In the genomic region with DNA sequence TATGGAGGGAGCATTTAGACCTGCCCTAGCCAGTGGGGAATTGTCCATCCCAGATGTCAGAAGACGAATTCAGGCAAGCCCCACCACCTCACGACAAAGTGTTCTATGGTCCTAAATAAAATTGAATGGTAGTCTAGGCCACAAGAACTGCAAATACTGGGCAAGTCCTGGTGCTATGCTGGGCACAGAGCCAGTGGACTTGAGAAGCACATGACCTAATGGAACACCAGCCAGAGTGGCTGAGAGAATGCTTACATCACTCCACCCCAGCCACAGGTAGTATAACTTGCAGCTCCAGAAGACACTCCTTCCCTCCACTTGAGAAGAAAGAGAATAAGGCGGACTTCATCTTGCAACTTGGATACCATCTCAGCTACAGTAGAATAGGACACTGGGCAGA, we compare ENCODE assay signal across 27 cellular contexts.
DNase-seq lines count a peak whose midpoint lies in the region; ATAC-seq, FAIRE-seq and TF ChIP-seq lines count a peak whose summit lies in the region.
"Had no signal": no experiment of that assay in that cellular context is flagged by ENCODE, and none has a peak within 500 bp of the region (broad histone marks: within the 10 kb centered on the region; RNA-seq: fewer than 3 reads in every experiment).

No MANE protein-coding gene starts in this region.

- H3K9me3 Mint-ChIP-seq in astrocyte (ENCODE audit: unreplicated experiment) = peaks cover 2% of the 10 kb centered on the region

- no peak overlapping the region for H3K4me3 Mint-ChIP-seq in astrocyte (ENCODE audit: unreplicated experiment)
- H3K4me3 Mint-ChIP-seq: CD4-positive, alpha-beta T cell had no signal

- H4K20me1 ChIP-seq in HepG2 (ENCODE audit: insufficient read depth, low read length) (no peaks in the 10 kb centered on the region), astrocyte (ENCODE audit: insufficient read depth, low read length) (no peaks in the 10 kb centered on the region)
- H4K20me1 ChIP-seq: BLaER1 treated with 17β-estradiol and CSF1 and Interleukin-3, amounts not matched to agents 10 nM and 100 nM had no signal

- in situ Hi-C loops in HepG2 (cut with HindIII; ENCODE audit: extremely low pct_ligation_motif_present, low pct_unique_long_range_greater_than_20kb) = loop anchor here (10.0 kb wide), 1 partner anchor 319 kb away; no protein-coding TSS in a partner anchor

- intact Hi-C loops in right lobe of liver (cut with DNase I) (loop anchor here in 1 of 2 donors (10.0 kb wide), 1 partner anchor 99 kb away; no protein-coding TSS in a partner anchor), HepG2 (cut with micrococcal nuclease; ENCODE audit: unreplicated experiment) (no loop called here), upper lobe of right lung (cut with DNase I) (no loop called here), kidney (cut with DNase I) (no loop called here)

- ATAC-seq in right lobe of liver (peak; percentile 17 to 73 (median 44)), HepG2 (no peak), upper lobe of right lung (peak; percentile 25)
- ATAC-seq: K562, PC-3, Right ventricle myocardium inferior, SK-N-SH treated with all-trans-retinoic acid at 6 μM for 48 hours had no signal

- BruUV-seq in HepG2 (replicated peaks; lab: Mats Ljungman, UMichigan) = no TSS peak

- no peaks in the 10 kb centered on the region for H3K27me3 Mint-ChIP-seq in astrocyte (ENCODE audit: low read depth, unreplicated experiment)
- H3K27me3 Mint-ChIP-seq: CD4-positive, alpha-beta T cell had no signal

- POLR2A ChIA-PET in HepG2 (lab: Yijun Ruan, JAX) = no interaction called here

- H3K9ac ChIP-seq in HepG2 (ENCODE audit: insufficient read depth, low read depth, low read length) (no peak overlapping the region), astrocyte (ENCODE audit: low read length) (no peak overlapping the region), kidney (ENCODE audit: low read length in 2 of 2) (no peak overlapping the region)
- H3K9ac ChIP-seq: BLaER1 treated with 17β-estradiol and CSF1 and Interleukin-3, amounts not matched to agents 10 nM and 100 nM had no signal

- no peak overlapping the region for H2AFZ ChIP-seq in HepG2 (ENCODE audit: low read length)
- H2AFZ ChIP-seq in astrocyte (ENCODE audit: low read depth, low read length) = no peak overlapping the region

- FAIRE-seq in HepG2 (lab: Jason Lieb, UNC) = no peak
- FAIRE-seq in astrocyte (lab: Jason Lieb, UNC) = no peak
- FAIRE-seq in kidney (lab: Jason Lieb, UNC) = no peak
- FAIRE-seq: A204.1, GM12891, K562 had no signal

- TF ChIP-seq EP300 in HepG2 (IDR thresholded peaks at IDR 0.05; ENCODE audit: low read depth in 2 of 2, low read length in 2 of 2) (no peak), HepG2 (CRISPR knock-in tag; IDR thresholded peaks at IDR 0.05; ENCODE audit: borderline replicate concordance) (no peak)

- TF ChIP-seq POLR2A in right lobe of liver (IDR thresholded peaks at IDR 0.05) = no peak
- no peak for TF ChIP-seq POLR2A in HepG2 (IDR thresholded peaks at IDR 0.05; ENCODE audit: insufficient read depth in 1 of 2, low read depth in 2 of 2, low read length in 2 of 2)

- no peak for TF ChIP-seq RAD21 in HepG2 (CRISPR knock-in tag; IDR thresholded peaks at IDR 0.05)

- H3K4me2 ChIP-seq in HepG2 (ENCODE audit: low read depth, low read length) (no peak overlapping the region), astrocyte (ENCODE audit: low read length) (no peak overlapping the region)
- H3K4me2 ChIP-seq: BLaER1 treated with 17β-estradiol and CSF1 and Interleukin-3, amounts not matched to agents 10 nM and 100 nM had no signal

- TF ChIP-seq CTCF in right lobe of liver (IDR thresholded peaks at IDR 0.05) (no peak), HepG2 (CRISPR knock-in tag; IDR thresholded peaks at IDR 0.05) (no peak), astrocyte (IDR thresholded peaks at IDR 0.05; ENCODE audit: insufficient read depth, low read depth, low read length) (no peak), fibroblast of mammary gland (conservative IDR thresholded peaks at IDR 0.05; ENCODE audit: control insufficient read depth, insufficient read depth, low read depth, low read length) (no peak), upper lobe of right lung (IDR thresholded peaks at IDR 0.05) (no peak), kidney (IDR thresholded peaks at IDR 0.05; ENCODE audit: borderline replicate concordance, extremely low read depth, insufficient read depth) (no peak)

- H3K36me3 ChIP-seq in right lobe of liver (no peaks in the 10 kb centered on the region), HepG2 (replicated peaks in 1 of 2; ENCODE audit: control insufficient read depth in 1 of 2, insufficient read depth in 2 of 2, low read length in 2 of 2) (no peaks in the 10 kb centered on the region), astrocyte (ENCODE audit: insufficient read depth, low read length) (no peaks in the 10 kb centered on the region), upper lobe of right lung (no peaks in the 10 kb centered on the region), kidney (ENCODE audit: control insufficient read depth in 1 of 2, insufficient read depth in 2 of 2, low read length in 2 of 2) (no peaks in the 10 kb centered on the region)
- H3K36me3 ChIP-seq: BLaER1 treated with 17β-estradiol and CSF1 and Interleukin-3, amounts not matched to agents 10 nM and 100 nM; MG63; SJCRH30 had no signal

- H3K79me2 ChIP-seq in HepG2 (ENCODE audit: insufficient read depth, low read length) (no peaks in the 10 kb centered on the region), astrocyte (ENCODE audit: insufficient read depth, low read length) (no peaks in the 10 kb centered on the region)

- H3K27me3 ChIP-seq in right lobe of liver = no peaks in the 10 kb centered on the region
- H3K27me3 ChIP-seq in HepG2 (ENCODE audit: control insufficient read depth in 1 of 2, insufficient read depth in 2 of 2, low read length in 2 of 2) = no peaks in the 10 kb centered on the region
- H3K27me3 ChIP-seq in astrocyte (ENCODE audit: insufficient read depth, low read length) = no peaks in the 10 kb centered on the region
- H3K27me3 ChIP-seq in upper lobe of right lung = no peaks in the 10 kb centered on the region
- H3K27me3 ChIP-seq: BLaER1 treated with 17β-estradiol and CSF1 and Interleukin-3, amounts not matched to agents 10 nM and 100 nM; MG63; SJCRH30 had no signal

- H3K36me3 Mint-ChIP-seq in astrocyte (ENCODE audit: low read depth, unreplicated experiment) = no peaks in the 10 kb centered on the region

- H3K9me3 ChIP-seq in right lobe of liver (no peaks in the 10 kb centered on the region), HepG2 (ENCODE audit: low read length) (no peaks in the 10 kb centered on the region), astrocyte (ENCODE audit: insufficient read depth, low read depth, low read length) (no peaks in the 10 kb centered on the region), upper lobe of right lung (no peaks in the 10 kb centered on the region), kidney (ENCODE audit: control insufficient read depth in 1 of 2, low read length in 2 of 2) (peaks cover 0 to 1% of the 10 kb centered on the region in 2 donors)
- H3K9me3 ChIP-seq: SJCRH30 had no signal

- H3K4me1 ChIP-seq in right lobe of liver = no peaks in the 10 kb centered on the region
- no peaks in the 10 kb centered on the region for H3K4me1 ChIP-seq in HepG2 (ENCODE audit: insufficient read depth, low read length)
- no peaks in the 10 kb centered on the region for H3K4me1 ChIP-seq in astrocyte (ENCODE audit: insufficient read depth, low read length)
- H3K4me1 ChIP-seq in upper lobe of right lung = no peaks in the 10 kb centered on the region
- H3K4me1 ChIP-seq in kidney (ENCODE audit: control insufficient read depth in 1 of 2, insufficient read depth in 1 of 2, low read depth in 1 of 2, low read length in 2 of 2) = no peaks in the 10 kb centered on the region
- H3K4me1 ChIP-seq: BLaER1 treated with 17β-estradiol and CSF1 and Interleukin-3, amounts not matched to agents 10 nM and 100 nM; SJCRH30 had no signal

- WGBS in right lobe of liver (ENCODE audit: insufficient coverage, low coverage, low lambda C conversion rate, missing lambda C conversion rate) = 40% methylated on average over 1 of the region's 3 CpGs
- 12% methylated on average over 3 of the region's 3 CpGs for WGBS in HepG2 (ENCODE audit: low lambda C conversion rate)

- CTCF ChIA-PET in HepG2 (lab: Yijun Ruan, JAX; ENCODE audit: low intra/inter-chr PET ratio, low total read pairs) = no interaction called here

- H3K4me1 Mint-ChIP-seq in astrocyte (ENCODE audit: low read depth, unreplicated experiment) = no peaks in the 10 kb centered on the region

- DNase-seq in right lobe of liver (peak in 2 of 3 donors; percentile 52 to 57), HepG2 (ENCODE audit: low spot score) (no peak), astrocyte (ENCODE audit: low read depth) (peak; percentile 3), fibroblast of mammary gland (ENCODE audit: low read depth) (peak; percentile 3), upper lobe of right lung (no peak), mucosa of gallbladder (ENCODE audit: low spot score) (no peak), kidney (no peak)
- DNase-seq in activated T-cell treated with anti-CD3 and anti-CD28 coated beads, Interleukin-2, amount 50 U/mL, for 1 hour = no peak
- DNase-seq: CD4-positive, alpha-beta T cell; DMS79 treated with DMSO at 0.1 percent for 48 hours; GF-D8; GOT3; MG63; NCI-H2081; NCI-H2171 treated with DMSO at 0.1 percent for 48 hours; NCI-H345; NCI-H510A treated with DMSO at 0.1 percent for 48 hours; NCI-H748 treated with DMSO at 0.1 percent for 48 hours; NK-92 treated with Interleukin-12 subunit alpha and Interleukin-12 subunit beta, amount 100 ng/mL, for 24 hours; PC-3; SJCRH30 had no signal

- H3K27ac ChIP-seq in right lobe of liver (no peak overlapping the region), HepG2 (ENCODE audit: extremely low read length, insufficient read depth, low read length) (no peak overlapping the region), astrocyte (ENCODE audit: low read depth, low read length) (no peak overlapping the region), upper lobe of right lung (no peak overlapping the region), kidney (ENCODE audit: low read depth in 2 of 2, low read length in 2 of 2) (no peak overlapping the region)
- H3K27ac ChIP-seq: BLaER1 treated with 17β-estradiol and CSF1 and Interleukin-3, amounts not matched to agents 10 nM and 100 nM; SJCRH30 had no signal

- H3K4me3 ChIP-seq in right lobe of liver (no peak overlapping the region), HepG2 (replicated peaks in 1 of 3; ENCODE audit: insufficient read depth in 1 of 3, low read depth in 2 of 3, low read length in 3 of 3) (no peak overlapping the region), astrocyte (ENCODE audit: insufficient read depth, low read depth, low read length) (no peak overlapping the region), fibroblast of mammary gland (ENCODE audit: control insufficient read depth, low read depth, low read length) (no peak overlapping the region), upper lobe of right lung (no peak overlapping the region), kidney (ENCODE audit: low read length in 2 of 2) (no peak overlapping the region)
- H3K4me3 ChIP-seq: BLaER1 treated with 17β-estradiol and CSF1 and Interleukin-3, amounts not matched to agents 10 nM and 100 nM; K562; MG63; SJCRH30 had no signal

- H3K27ac Mint-ChIP-seq in astrocyte (ENCODE audit: unreplicated experiment) = no peak overlapping the region
- H3K27ac Mint-ChIP-seq: CD4-positive, alpha-beta T cell had no signal

Comparison
In these comparisons a context has a peak if more than half of its experiments do, and no peak if none do; other contexts are left out.
1. DNase-seq: peak in right lobe of liver (2 of 3), astrocyte (single experiment) and fibroblast of mammary gland (single experiment); none in HepG2 (single experiment), upper lobe of right lung (single experiment), mucosa of gallbladder (single experiment), activated T-cell treated with anti-CD3 and anti-CD28 coated beads, Interleukin-2, amount 50 U/mL, for 1 hour (single experiment) and kidney (single experiment).